In genomic region chr2:111402450-111402849, GRCh38 we compare ENCODE assay signal across 7 cellular contexts.
A peak's percentile ranks its signal among the peaks of the same experiment; 100 is the strongest.
DNase-seq lines count a peak whose midpoint lies in the region; ATAC-seq and TF ChIP-seq lines count a peak whose summit lies in the region.
"Not testable (repeated sequence)": the region's sequence is repeated elsewhere in the genome, so short reads cannot be mapped to it uniquely, and the experiment has no call there.

No MANE protein-coding gene starts in this region.

- POLR2A ChIA-PET in CD4-positive, alpha-beta T cell (lab: Charles Lee): not testable (repeated sequence)

- not testable (repeated sequence) for H3K4me1 Mint-ChIP-seq in CD4-positive, alpha-beta T cell (ENCODE audit: low read depth); activated T-cell treated with anti-CD3 and anti-CD28 coated beads, Interleukin-2, amount 50 U/mL, for 4 hours (ENCODE audit: low read depth); stimulated activated naive B cell treated with anti-CD40 and anti-IgM and Interleukin-4, amounts not matched to agents 10 μg/mL and 1 μg/mL and 100 μg/mL, for 72 hours
- H3K4me1 Mint-ChIP-seq in activated naive CD8-positive, alpha-beta T cell treated with anti-CD3 and anti-CD28 coated beads, Interleukin-2, amount 50 U/mL, for 24 hours: peaks cover 12% of the 10 kb centered on the region

- not testable (repeated sequence) for H3K9me3 ChIP-seq in CD4-positive, alpha-beta T cell (ENCODE audit: control insufficient read depth, low read length)

- intact Hi-C loops in CD4-positive, alpha-beta T cell (cut with DNase I, micrococcal nuclease): not testable (repeated sequence)

- H3K27me3 ChIP-seq in CD4-positive, alpha-beta T cell (ENCODE audit: control insufficient read depth, insufficient read depth, low read length); foreskin keratinocyte: not testable (repeated sequence)

- H3K27me3 Mint-ChIP-seq in CD4-positive, alpha-beta T cell; activated T-cell treated with anti-CD3 and anti-CD28 coated beads, Interleukin-2, amount 50 U/mL, for 4 hours (ENCODE audit: low read depth); activated naive CD8-positive, alpha-beta T cell treated with anti-CD3 and anti-CD28 coated beads, Interleukin-2, amount 50 U/mL, for 24 hours; stimulated activated naive B cell treated with anti-CD40 and anti-IgM and Interleukin-4, amounts not matched to agents 10 μg/mL and 1 μg/mL and 100 μg/mL, for 72 hours: not testable (repeated sequence)

- H3K4me3 Mint-ChIP-seq in CD4-positive, alpha-beta T cell; activated T-cell treated with anti-CD3 and anti-CD28 coated beads, Interleukin-2, amount 50 U/mL, for 4 hours; activated naive CD8-positive, alpha-beta T cell treated with anti-CD3 and anti-CD28 coated beads, Interleukin-2, amount 50 U/mL, for 24 hours; stimulated activated naive B cell treated with anti-CD40 and anti-IgM and Interleukin-4, amounts not matched to agents 10 μg/mL and 1 μg/mL and 100 μg/mL, for 72 hours: not testable (repeated sequence)

- CTCF ChIA-PET in CD4-positive, alpha-beta T cell (lab: Charles Lee): not testable (repeated sequence)

- H3K4me1 ChIP-seq in foreskin keratinocyte: not testable (repeated sequence)

- not testable (repeated sequence) for H3K27ac Mint-ChIP-seq in CD4-positive, alpha-beta T cell; activated naive CD8-positive, alpha-beta T cell treated with anti-CD3 and anti-CD28 coated beads, Interleukin-2, amount 50 U/mL, for 24 hours; stimulated activated naive B cell treated with anti-CD40 and anti-IgM and Interleukin-4, amounts not matched to agents 10 μg/mL and 1 μg/mL and 100 μg/mL, for 72 hours

- peak; percentile 74 for ATAC-seq in CD4-positive, alpha-beta T cell (ENCODE audit: poor library complexity)
- ATAC-seq in HG02885 (IDR thresholded peaks at IDR 0.05; ENCODE audit: poor library complexity, unreplicated experiment) (peak; percentile 45), foreskin keratinocyte (peak; percentile 29)
- ATAC-seq in activated CD4-positive, CD25-positive, alpha-beta regulatory T cell treated with anti-CD3 and anti-CD28 coated beads, Interleukin-2, amount 50 U/mL, for 24 hours: peak; percentile 76 to 77
- ATAC-seq in activated T-cell treated with anti-CD3 and anti-CD28 coated beads, Interleukin-2, amount 50 U/mL, for 4 hours: peak; percentile 72 to 78
- ATAC-seq in activated naive CD8-positive, alpha-beta T cell treated with anti-CD3 and anti-CD28 coated beads, Interleukin-2, amount 50 U/mL, for 24 hours: peak; percentile 75
- ATAC-seq in stimulated activated naive B cell treated with anti-CD40 and anti-IgM and Interleukin-4, amounts not matched to agents 10 μg/mL and 1 μg/mL and 100 μg/mL, for 72 hours (replicated peaks): peak; percentile 19 to 21

- not testable (repeated sequence) for DNase-seq in CD4-positive, alpha-beta T cell; activated T-cell treated with anti-CD3 and anti-CD28 coated beads, Interleukin-2, amount 50 U/mL, for 4 hours; activated naive CD8-positive, alpha-beta T cell treated with anti-CD3 and anti-CD28 coated beads, Interleukin-2, amount 50 U/mL, for 24 hours; foreskin keratinocyte; stimulated activated naive B cell treated with anti-CD40 and anti-IgM and Interleukin-4, amounts not matched to agents 10 μg/mL and 1 μg/mL and 100 μg/mL, for 72 hours

- not testable (repeated sequence) for H3K9me3 Mint-ChIP-seq in CD4-positive, alpha-beta T cell; activated T-cell treated with anti-CD3 and anti-CD28 coated beads, Interleukin-2, amount 50 U/mL, for 4 hours; activated naive CD8-positive, alpha-beta T cell treated with anti-CD3 and anti-CD28 coated beads, Interleukin-2, amount 50 U/mL, for 24 hours; stimulated activated naive B cell treated with anti-CD40 and anti-IgM and Interleukin-4, amounts not matched to agents 10 μg/mL and 1 μg/mL and 100 μg/mL, for 72 hours

- not testable (repeated sequence) for H3K27ac ChIP-seq in CD4-positive, alpha-beta T cell (ENCODE audit: low read depth, low read length); foreskin keratinocyte

- not testable (repeated sequence) for H3K36me3 Mint-ChIP-seq in CD4-positive, alpha-beta T cell (ENCODE audit: low read depth); activated T-cell treated with anti-CD3 and anti-CD28 coated beads, Interleukin-2, amount 50 U/mL, for 4 hours (ENCODE audit: insufficient read depth); activated naive CD8-positive, alpha-beta T cell treated with anti-CD3 and anti-CD28 coated beads, Interleukin-2, amount 50 U/mL, for 24 hours (ENCODE audit: low read depth); stimulated activated naive B cell treated with anti-CD40 and anti-IgM and Interleukin-4, amounts not matched to agents 10 μg/mL and 1 μg/mL and 100 μg/mL, for 72 hours

- TF ChIP-seq CTCF in CD4-positive, alpha-beta T cell (IDR thresholded peaks at IDR 0.05); foreskin keratinocyte (conservative IDR thresholded peaks at IDR 0.05): not testable (repeated sequence)

Comparison
In these comparisons a context has a peak if more than half of its experiments do, and no peak if none do; other contexts are left out.
1. ATAC-seq: peak in every context shown above with its lines; median percentile 76 in activated CD4-positive, CD25-positive, alpha-beta regulatory T cell treated with anti-CD3 and anti-CD28 coated beads, Interleukin-2, amount 50 U/mL, for 24 hours; 75 in activated T-cell treated with anti-CD3 and anti-CD28 coated beads, Interleukin-2, amount 50 U/mL, for 4 hours; 75 in activated naive CD8-positive, alpha-beta T cell treated with anti-CD3 and anti-CD28 coated beads, Interleukin-2, amount 50 U/mL, for 24 hours; 74 in CD4-positive, alpha-beta T cell; 45 in HG02885; 29 in foreskin keratinocyte; 20 in stimulated activated naive B cell treated with anti-CD40 and anti-IgM and Interleukin-4, amounts not matched to agents 10 μg/mL and 1 μg/mL and 100 μg/mL, for 72 hours.